ENCODE assay signal across 1 cellular context in genomic region chr18:35817604-35818352, GRCh38.
TF ChIP-seq lines count a peak whose summit lies in the region.

No MANE protein-coding gene starts in this region.

TF ChIP-seq in K562, 482 proteins besides CTCF, POLR2A, EP300 and RAD21 (continued from another document):
- TF ChIP-seq, protein P1, sequence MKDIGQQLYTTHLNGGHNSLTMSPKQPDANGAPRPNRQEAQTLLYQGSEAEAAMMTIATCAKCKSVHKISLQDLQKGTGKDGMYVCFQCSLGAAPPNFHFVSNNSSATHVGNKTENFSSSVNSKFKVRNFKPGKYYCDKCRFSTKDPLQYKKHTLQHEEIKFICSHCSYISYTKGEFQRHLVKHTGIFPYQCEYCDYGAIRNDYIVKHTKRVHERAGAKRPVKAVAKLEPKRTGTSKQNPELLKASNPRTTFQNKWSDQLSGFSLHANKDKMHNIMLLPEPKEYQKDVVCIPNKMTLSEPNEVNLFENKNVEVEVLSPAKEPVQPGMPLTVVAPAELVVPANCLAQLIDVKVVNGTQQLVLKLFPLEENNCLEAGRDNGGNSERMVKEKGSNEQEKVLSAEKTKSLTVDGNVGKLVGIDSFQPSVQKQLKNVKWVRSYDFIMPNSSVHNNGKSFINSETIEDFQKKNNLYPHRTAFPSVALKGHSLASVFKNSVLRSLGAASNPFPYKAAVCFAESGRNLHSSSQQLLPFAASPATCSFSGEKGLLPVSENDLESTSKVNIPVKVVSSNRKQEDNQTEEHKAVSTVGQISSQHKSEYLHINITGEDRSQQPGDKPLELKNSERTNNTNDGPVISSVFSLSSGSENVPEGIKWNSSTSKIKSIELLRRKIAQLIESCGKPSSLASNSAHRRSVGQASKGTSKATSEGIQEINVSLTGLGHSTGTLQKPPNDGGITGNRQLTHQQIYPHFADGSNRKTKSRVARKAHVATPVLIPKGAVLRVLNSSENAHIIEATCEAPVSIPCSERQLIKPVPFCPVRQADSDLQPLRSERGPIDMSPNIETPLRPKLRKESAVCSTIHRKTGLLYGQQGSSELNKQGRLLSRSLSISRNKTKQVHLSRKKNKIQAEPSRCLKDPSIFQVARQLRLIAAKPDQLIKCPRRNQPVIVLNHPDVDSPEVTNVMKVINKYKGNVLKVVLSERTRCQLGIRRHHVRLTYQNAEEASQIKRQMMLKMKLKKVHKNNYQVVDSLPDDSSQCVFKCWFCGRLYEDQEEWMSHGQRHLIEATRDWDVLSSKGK (CRISPR knock-in tag; IDR thresholded peaks at IDR 0.05): no peak
- TF ChIP-seq, protein P2, sequence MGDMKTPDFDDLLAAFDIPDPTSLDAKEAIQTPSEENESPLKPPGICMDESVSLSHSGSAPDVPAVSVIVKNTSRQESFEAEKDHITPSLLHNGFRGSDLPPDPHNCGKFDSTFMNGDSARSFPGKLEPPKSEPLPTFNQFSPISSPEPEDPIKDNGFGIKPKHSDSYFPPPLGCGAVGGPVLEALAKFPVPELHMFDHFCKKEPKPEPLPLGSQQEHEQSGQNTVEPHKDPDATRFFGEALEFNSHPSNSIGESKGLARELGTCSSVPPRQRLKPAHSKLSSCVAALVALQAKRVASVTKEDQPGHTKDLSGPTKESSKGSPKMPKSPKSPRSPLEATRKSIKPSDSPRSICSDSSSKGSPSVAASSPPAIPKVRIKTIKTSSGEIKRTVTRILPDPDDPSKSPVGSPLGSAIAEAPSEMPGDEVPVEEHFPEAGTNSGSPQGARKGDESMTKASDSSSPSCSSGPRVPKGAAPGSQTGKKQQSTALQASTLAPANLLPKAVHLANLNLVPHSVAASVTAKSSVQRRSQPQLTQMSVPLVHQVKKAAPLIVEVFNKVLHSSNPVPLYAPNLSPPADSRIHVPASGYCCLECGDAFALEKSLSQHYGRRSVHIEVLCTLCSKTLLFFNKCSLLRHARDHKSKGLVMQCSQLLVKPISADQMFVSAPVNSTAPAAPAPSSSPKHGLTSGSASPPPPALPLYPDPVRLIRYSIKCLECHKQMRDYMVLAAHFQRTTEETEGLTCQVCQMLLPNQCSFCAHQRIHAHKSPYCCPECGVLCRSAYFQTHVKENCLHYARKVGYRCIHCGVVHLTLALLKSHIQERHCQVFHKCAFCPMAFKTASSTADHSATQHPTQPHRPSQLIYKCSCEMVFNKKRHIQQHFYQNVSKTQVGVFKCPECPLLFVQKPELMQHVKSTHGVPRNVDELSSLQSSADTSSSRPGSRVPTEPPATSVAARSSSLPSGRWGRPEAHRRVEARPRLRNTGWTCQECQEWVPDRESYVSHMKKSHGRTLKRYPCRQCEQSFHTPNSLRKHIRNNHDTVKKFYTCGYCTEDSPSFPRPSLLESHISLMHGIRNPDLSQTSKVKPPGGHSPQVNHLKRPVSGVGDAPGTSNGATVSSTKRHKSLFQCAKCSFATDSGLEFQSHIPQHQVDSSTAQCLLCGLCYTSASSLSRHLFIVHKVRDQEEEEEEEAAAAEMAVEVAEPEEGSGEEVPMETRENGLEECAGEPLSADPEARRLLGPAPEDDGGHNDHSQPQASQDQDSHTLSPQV (IDR thresholded peaks at IDR 0.05): no peak
- TF ChIP-seq SMAD4 (CRISPR knock-in tag; conservative IDR thresholded peaks at IDR 0.05) (no peak), DACH1 (IDR thresholded peaks at IDR 0.05; ENCODE audit: partially characterized antibody) (no peak), KDM5B (IDR thresholded peaks at IDR 0.05; ENCODE audit: insufficient replicate concordance, low read depth, low read length) (no peak), POLR2AphosphoS5 (IDR thresholded peaks at IDR 0.05; ENCODE audit: control insufficient read depth, insufficient read depth, low read depth, low read length) (no peak), MBD2 (IDR thresholded peaks at IDR 0.05; ENCODE audit: borderline replicate concordance, low read depth) (no peak)
- TF ChIP-seq, protein P3, sequence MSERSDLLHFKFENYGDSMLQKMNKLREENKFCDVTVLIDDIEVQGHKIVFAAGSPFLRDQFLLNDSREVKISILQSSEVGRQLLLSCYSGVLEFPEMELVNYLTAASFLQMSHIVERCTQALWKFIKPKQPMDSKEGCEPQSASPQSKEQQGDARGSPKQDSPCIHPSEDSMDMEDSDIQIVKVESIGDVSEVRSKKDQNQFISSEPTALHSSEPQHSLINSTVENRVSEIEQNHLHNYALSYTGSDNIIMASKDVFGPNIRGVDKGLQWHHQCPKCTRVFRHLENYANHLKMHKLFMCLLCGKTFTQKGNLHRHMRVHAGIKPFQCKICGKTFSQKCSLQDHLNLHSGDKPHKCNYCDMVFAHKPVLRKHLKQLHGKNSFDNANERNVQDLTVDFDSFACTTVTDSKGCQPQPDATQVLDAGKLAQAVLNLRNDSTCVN (CRISPR knock-in tag; IDR thresholded peaks at IDR 0.05): no peak
